In genomic region chr16:70770968-70771552, GRCh38 we compare ENCODE assay signal across 1 cellular context.
TF ChIP-seq lines count a peak whose summit lies in the region.

No MANE protein-coding gene starts in this region.

TF ChIP-seq in HepG2, 621 proteins besides CTCF, POLR2A, EP300 and RAD21 (continued from another document):
- TF ChIP-seq FOXP4 (CRISPR knock-in tag; IDR thresholded peaks at IDR 0.05): no peak
- no peak for TF ChIP-seq SSRP1 (CRISPR knock-in tag; IDR thresholded peaks at IDR 0.05)
- TF ChIP-seq ZNF280D (CRISPR knock-in tag; IDR thresholded peaks at IDR 0.05): no peak
- TF ChIP-seq SRSF1 (optimal IDR thresholded peaks at IDR 0.05; ENCODE audit: low read depth, low read length): no peak
- TF ChIP-seq ETV5 (CRISPR knock-in tag; IDR thresholded peaks at IDR 0.05; ENCODE audit: borderline replicate concordance): no peak
- TF ChIP-seq, protein P1, sequence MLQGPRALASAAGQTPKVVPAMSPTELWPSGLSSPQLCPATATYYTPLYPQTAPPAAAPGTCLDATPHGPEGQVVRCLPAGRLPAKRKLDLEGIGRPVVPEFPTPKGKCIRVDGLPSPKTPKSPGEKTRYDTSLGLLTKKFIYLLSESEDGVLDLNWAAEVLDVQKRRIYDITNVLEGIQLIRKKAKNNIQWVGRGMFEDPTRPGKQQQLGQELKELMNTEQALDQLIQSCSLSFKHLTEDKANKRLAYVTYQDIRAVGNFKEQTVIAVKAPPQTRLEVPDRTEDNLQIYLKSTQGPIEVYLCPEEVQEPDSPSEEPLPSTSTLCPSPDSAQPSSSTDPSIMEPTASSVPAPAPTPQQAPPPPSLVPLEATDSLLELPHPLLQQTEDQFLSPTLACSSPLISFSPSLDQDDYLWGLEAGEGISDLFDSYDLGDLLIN (CRISPR knock-in tag; IDR thresholded peaks at IDR 0.05; ENCODE audit: borderline replicate concordance): no peak
- TF ChIP-seq FOSL1 (CRISPR knock-in tag; IDR thresholded peaks at IDR 0.05; ENCODE audit: borderline replicate concordance): no peak
- no peak for TF ChIP-seq NFATC3 (CRISPR knock-in tag; IDR thresholded peaks at IDR 0.05)
- peak; percentile 58; the same call in 1 of the 2 replicates for TF ChIP-seq EEA1 (CRISPR knock-in tag; IDR thresholded peaks at IDR 0.05; ENCODE audit: borderline replicate concordance)
- no peak for TF ChIP-seq KMT2B (CRISPR knock-in tag; IDR thresholded peaks at IDR 0.05)
- no peak for TF ChIP-seq ZNF841 (CRISPR knock-in tag; IDR thresholded peaks at IDR 0.05; ENCODE audit: borderline replicate concordance)
- TF ChIP-seq, protein P2, sequence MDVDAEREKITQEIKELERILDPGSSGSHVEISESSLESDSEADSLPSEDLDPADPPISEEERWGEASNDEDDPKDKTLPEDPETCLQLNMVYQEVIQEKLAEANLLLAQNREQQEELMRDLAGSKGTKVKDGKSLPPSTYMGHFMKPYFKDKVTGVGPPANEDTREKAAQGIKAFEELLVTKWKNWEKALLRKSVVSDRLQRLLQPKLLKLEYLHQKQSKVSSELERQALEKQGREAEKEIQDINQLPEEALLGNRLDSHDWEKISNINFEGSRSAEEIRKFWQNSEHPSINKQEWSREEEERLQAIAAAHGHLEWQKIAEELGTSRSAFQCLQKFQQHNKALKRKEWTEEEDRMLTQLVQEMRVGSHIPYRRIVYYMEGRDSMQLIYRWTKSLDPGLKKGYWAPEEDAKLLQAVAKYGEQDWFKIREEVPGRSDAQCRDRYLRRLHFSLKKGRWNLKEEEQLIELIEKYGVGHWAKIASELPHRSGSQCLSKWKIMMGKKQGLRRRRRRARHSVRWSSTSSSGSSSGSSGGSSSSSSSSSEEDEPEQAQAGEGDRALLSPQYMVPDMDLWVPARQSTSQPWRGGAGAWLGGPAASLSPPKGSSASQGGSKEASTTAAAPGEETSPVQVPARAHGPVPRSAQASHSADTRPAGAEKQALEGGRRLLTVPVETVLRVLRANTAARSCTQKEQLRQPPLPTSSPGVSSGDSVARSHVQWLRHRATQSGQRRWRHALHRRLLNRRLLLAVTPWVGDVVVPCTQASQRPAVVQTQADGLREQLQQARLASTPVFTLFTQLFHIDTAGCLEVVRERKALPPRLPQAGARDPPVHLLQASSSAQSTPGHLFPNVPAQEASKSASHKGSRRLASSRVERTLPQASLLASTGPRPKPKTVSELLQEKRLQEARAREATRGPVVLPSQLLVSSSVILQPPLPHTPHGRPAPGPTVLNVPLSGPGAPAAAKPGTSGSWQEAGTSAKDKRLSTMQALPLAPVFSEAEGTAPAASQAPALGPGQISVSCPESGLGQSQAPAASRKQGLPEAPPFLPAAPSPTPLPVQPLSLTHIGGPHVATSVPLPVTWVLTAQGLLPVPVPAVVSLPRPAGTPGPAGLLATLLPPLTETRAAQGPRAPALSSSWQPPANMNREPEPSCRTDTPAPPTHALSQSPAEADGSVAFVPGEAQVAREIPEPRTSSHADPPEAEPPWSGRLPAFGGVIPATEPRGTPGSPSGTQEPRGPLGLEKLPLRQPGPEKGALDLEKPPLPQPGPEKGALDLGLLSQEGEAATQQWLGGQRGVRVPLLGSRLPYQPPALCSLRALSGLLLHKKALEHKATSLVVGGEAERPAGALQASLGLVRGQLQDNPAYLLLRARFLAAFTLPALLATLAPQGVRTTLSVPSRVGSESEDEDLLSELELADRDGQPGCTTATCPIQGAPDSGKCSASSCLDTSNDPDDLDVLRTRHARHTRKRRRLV (CRISPR knock-in tag; IDR thresholded peaks at IDR 0.05): no peak
- TF ChIP-seq ZNF274 (CRISPR knock-in tag; IDR thresholded peaks at IDR 0.05): no peak
- TF ChIP-seq ZKSCAN5 (CRISPR knock-in tag; IDR thresholded peaks at IDR 0.05): no peak
- TF ChIP-seq ZNF570 (CRISPR knock-in tag; IDR thresholded peaks at IDR 0.05; ENCODE audit: borderline replicate concordance): no peak
- TF ChIP-seq RFXAP (CRISPR knock-in tag; IDR thresholded peaks at IDR 0.05; ENCODE audit: borderline replicate concordance): no peak
- no peak for TF ChIP-seq THYN1 (CRISPR knock-in tag; IDR thresholded peaks at IDR 0.05; ENCODE audit: borderline replicate concordance, low read depth)
- TF ChIP-seq ZNF572 (CRISPR knock-in tag; IDR thresholded peaks at IDR 0.05): no peak
